1 cellular context compared by ENCODE assay signal in the genomic region with DNA sequence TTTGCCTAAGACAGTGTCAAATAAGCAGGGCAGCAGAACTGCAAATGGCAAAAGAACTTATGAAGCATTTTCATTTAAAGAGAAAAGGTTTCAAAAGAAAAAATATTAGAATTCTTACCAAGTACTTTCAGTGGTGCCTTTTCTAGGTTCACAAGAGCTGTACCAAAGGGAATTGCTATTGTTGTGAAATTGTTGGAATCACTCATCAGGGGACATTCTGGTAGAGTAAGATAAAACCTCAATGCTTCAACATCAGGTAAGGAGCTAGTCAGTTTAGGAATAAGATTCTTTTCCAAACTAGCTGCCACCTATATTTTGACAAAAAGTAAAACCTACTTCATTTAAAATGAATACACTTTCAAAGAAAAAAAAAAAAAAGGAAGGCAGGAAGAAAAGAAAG.
TF ChIP-seq lines count a peak whose summit lies in the region.

No MANE protein-coding gene starts in this region.

TF ChIP-seq in K562, 482 proteins besides CTCF, POLR2A, EP300 and RAD21 (continued from another document):
- TF ChIP-seq CBFA2T3 (IDR thresholded peaks at IDR 0.05): 0 out of 2 replicates have a peak, but pooled peaks have one; percentile 3
- peak; percentile 60 for TF ChIP-seq MEIS2 (IDR thresholded peaks at IDR 0.05; ENCODE audit: partially characterized antibody)
- no peak for TF ChIP-seq FOXM1 (IDR thresholded peaks at IDR 0.05; ENCODE audit: low read depth)
- no peak for TF ChIP-seq FOXM1 (CRISPR knock-in tag; IDR thresholded peaks at IDR 0.05; ENCODE audit: low read depth)
- no peak for TF ChIP-seq LEF1 (IDR thresholded peaks at IDR 0.05)
- TF ChIP-seq ATF7 (IDR thresholded peaks at IDR 0.05): no peak
- TF ChIP-seq SMARCA5 (IDR thresholded peaks at IDR 0.05): no peak
- TF ChIP-seq ZNF444 (CRISPR knock-in tag; IDR thresholded peaks at IDR 0.05): no peak
TF ChIP-seq in K562: peak in this region for 5.
